Comparison of ENCODE assay signal across 2 cellular contexts in genomic region chr2:200786423-200786822, GRCh38.
A peak's percentile ranks its signal among the peaks of the same experiment; 100 is the strongest.
TF ChIP-seq lines count a peak whose summit lies in the region.

No MANE protein-coding gene starts in this region.

TF ChIP-seq in K562, 482 proteins besides CTCF, POLR2A, EP300 and RAD21 (continued from another document):
- no peak for TF ChIP-seq USF1 (CRISPR knock-in tag; IDR thresholded peaks at IDR 0.05)
- TF ChIP-seq ATF3 (IDR thresholded peaks at IDR 0.05): 0 out of 2 replicates have a peak, but pooled peaks have one; percentile 11
- no peak for TF ChIP-seq ATF3 (CRISPR knock-in tag; conservative IDR thresholded peaks at IDR 0.05)
- no peak for TF ChIP-seq ZNF511 (CRISPR knock-in tag; IDR thresholded peaks at IDR 0.05)
- no peak for TF ChIP-seq ZBED1 (IDR thresholded peaks at IDR 0.05)
- no peak for TF ChIP-seq ELF4 (CRISPR knock-in tag; IDR thresholded peaks at IDR 0.05)

TF ChIP-seq in GM23338, 12 proteins besides CTCF, POLR2A, EP300 and RAD21 (continued from another document):
- TF ChIP-seq ZNF462 (CRISPR knock-in tag; IDR thresholded peaks at IDR 0.05): no peak
- no peak for TF ChIP-seq ETS1 (IDR thresholded peaks at IDR 0.05)
- TF ChIP-seq STAT1 (IDR thresholded peaks at IDR 0.05; ENCODE audit: unreplicated experiment): no peak
- no peak for TF ChIP-seq REST (IDR thresholded peaks at IDR 0.05; ENCODE audit: unreplicated experiment)
- no peak for TF ChIP-seq ZNF114 (CRISPR knock-in tag; IDR thresholded peaks at IDR 0.05)
